ENCODE assay signal across 9 cellular contexts in the genomic region with DNA sequence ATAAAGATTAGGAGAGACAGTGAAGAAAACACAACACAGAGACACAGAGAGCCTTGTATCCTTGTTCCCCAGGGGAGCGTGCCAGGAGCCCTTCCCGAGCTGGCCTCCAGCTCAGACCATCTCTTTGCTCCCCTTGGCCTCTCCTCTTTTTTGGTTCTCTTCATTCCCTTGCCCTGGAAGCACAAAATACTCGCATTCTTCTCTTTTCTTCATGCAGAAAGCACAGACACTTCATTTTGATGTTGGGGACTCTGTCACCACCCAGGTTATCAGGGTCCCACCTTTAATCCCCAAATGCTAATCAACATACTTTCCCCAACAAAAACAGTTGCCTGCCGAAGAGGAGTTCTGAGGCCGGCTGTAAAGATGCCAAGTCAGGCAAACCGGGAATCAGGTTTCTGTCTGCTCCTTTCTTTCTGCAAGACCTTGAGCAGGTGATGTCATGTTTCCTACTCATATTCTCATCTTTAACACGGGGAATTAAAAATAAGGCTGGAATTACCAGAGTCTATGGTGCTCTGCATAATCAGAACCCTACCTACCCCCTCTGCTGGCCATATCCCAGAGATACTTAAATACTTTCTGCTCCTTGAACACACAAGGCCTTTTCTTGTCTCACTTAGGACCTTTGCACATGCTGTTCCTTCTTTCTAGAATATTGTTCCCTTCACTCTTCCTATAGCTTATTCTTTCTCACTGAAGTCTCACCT. TPM values are rescaled to one million over a fixed set of nuclear protein-coding genes. Genes with fewer than 3 reads are reported as not detected.
A peak's percentile ranks its signal among the peaks of the same experiment; 100 is the strongest.
DNase-seq lines count a peak whose midpoint lies in the region; ATAC-seq and TF ChIP-seq lines count a peak whose summit lies in the region.
"Had no signal": no experiment of that assay in that cellular context is flagged by ENCODE, and none has a peak within 500 bp of the region (broad histone marks: within the 10 kb centered on the region; RNA-seq: fewer than 3 reads in every experiment).

No MANE protein-coding gene starts in this region.

- ATAC-seq in GM19455 (IDR thresholded peaks at IDR 0.05; ENCODE audit: unreplicated experiment) = no peak

- no peak for TF ChIP-seq POLR2A in stomach (IDR thresholded peaks at IDR 0.05)

- H3K9me3 ChIP-seq in mesenchymal stem cell (ENCODE audit: control insufficient read depth, low read length) (peaks cover 24% of the 10 kb centered on the region), stomach (peaks cover 4 to 29% (median 25%) of the 10 kb centered on the region in 4 donors)

- no peaks in the 10 kb centered on the region for H3K79me1 ChIP-seq in mesenchymal stem cell (replicated peaks; ENCODE audit: low read length, poor library complexity, severe bottlenecking)

- no peak overlapping the region for H3K23ac ChIP-seq in mesenchymal stem cell (ENCODE audit: low read length in 2 of 2)

- peaks cover 0 to 19% of the 10 kb centered on the region in 2 experiments for H3K27me3 ChIP-seq in mesenchymal stem cell (ENCODE audit: control insufficient read depth in 1 of 2, insufficient read depth in 1 of 2, low read length in 2 of 2)
- no peaks in the 10 kb centered on the region for H3K27me3 ChIP-seq in stomach

- no peak overlapping the region for H2AK5ac ChIP-seq in mesenchymal stem cell (ENCODE audit: low read length, severe bottlenecking)

- H3K4me3 ChIP-seq in mesenchymal stem cell (ENCODE audit: insufficient read depth in 1 of 2, low read depth in 1 of 2, low read length in 2 of 2) (no peak overlapping the region), stomach (no peak overlapping the region)

- intact Hi-C loops in stomach (cut with DNase I; ENCODE audit: low total_unique reads) = no loop called here

- H2BK5ac ChIP-seq in mesenchymal stem cell (ENCODE audit: low read depth, low read length, poor library complexity, severe bottlenecking) = no peak overlapping the region

- no peak overlapping the region for H3K27ac ChIP-seq in mesenchymal stem cell (ENCODE audit: low read length, poor library complexity, severe bottlenecking)
- H3K27ac ChIP-seq in stomach = no peak overlapping the region

- H2BK12ac ChIP-seq in mesenchymal stem cell (ENCODE audit: low read length in 2 of 2) = no peak overlapping the region

- TF ChIP-seq EP300 in stomach (IDR thresholded peaks at IDR 0.05) = no peak

- peak; percentile 34 for DNase-seq in DMS 273 treated with DMSO at 0.1 percent for 48 hours (lab: John Stamatoyannopoulos, UW)
- peak; percentile 18 for DNase-seq in KBM-7
- DNase-seq in amniotic stem cell (lab: John Stamatoyannopoulos, UW) = peak; percentile 30
- peak; percentile 11 for DNase-seq in mesenchymal stem cell
- DNase-seq in activated gamma-delta T cell treated with Interleukin-2 at 50 U/mL for 16 hours = no peak
- no peak for DNase-seq in globus pallidus (ENCODE audit: low spot score)
- no peak for DNase-seq in stomach
- DNase-seq: NCI-H524 treated with DMSO at 0.1 percent for 48 hours had no signal

- H3K18ac ChIP-seq in mesenchymal stem cell (ENCODE audit: low read depth in 1 of 2, low read length in 2 of 2) = no peak overlapping the region

- H3K36me3 ChIP-seq in mesenchymal stem cell (ENCODE audit: control insufficient read depth in 1 of 2, insufficient read depth in 2 of 2, low read depth in 1 of 2, low read length in 2 of 2) = no peaks in the 10 kb centered on the region
- no peaks in the 10 kb centered on the region for H3K36me3 ChIP-seq in stomach

- no peak overlapping the region for H3K4me2 ChIP-seq in mesenchymal stem cell (ENCODE audit: low read length, poor library complexity, severe bottlenecking)

- no peak overlapping the region for H3K4ac ChIP-seq in mesenchymal stem cell (ENCODE audit: low read depth in 1 of 2, low read length in 2 of 2)

- no peak overlapping the region for H3K9ac ChIP-seq in mesenchymal stem cell (ENCODE audit: low read length)

- H2BK15ac ChIP-seq in mesenchymal stem cell (ENCODE audit: low read depth, poor library complexity, severe bottlenecking) = no peak overlapping the region

- 68% methylated on average over 7 of the region's 7 CpGs for whole genome bisulfite sequencing in mesenchymal stem cell
- 47 to 66% (median 56%) methylated on average over 7 of the region's 7 CpGs for WGBS in stomach, 5 donors

- no peak overlapping the region for H4K91ac ChIP-seq in mesenchymal stem cell (ENCODE audit: low read length)

- no peak overlapping the region for H2AFZ ChIP-seq in mesenchymal stem cell (ENCODE audit: low read depth, low read length)

- in situ Hi-C loops in KBM-7 (cut with MboI; ENCODE audit: low pct_unique_long_range_greater_than_20kb, low sequenced_read_pairs) = no loop called here

- H2BK120ac ChIP-seq in mesenchymal stem cell (ENCODE audit: low read depth, low read length) = no peak overlapping the region

- TF ChIP-seq CTCF in stomach (IDR thresholded peaks at IDR 0.05) = no peak

- no peaks in the 10 kb centered on the region for H3K4me1 ChIP-seq in mesenchymal stem cell (ENCODE audit: control insufficient read depth, insufficient read depth, low read depth, low read length)
- H3K4me1 ChIP-seq in stomach = no peaks in the 10 kb centered on the region

- H3K14ac ChIP-seq in mesenchymal stem cell (ENCODE audit: low read length in 2 of 2) = no peak overlapping the region

- no peak overlapping the region for H4K8ac ChIP-seq in mesenchymal stem cell (ENCODE audit: low read length)

RNA-seq across cellular contexts. Expression of a gene that starts 21.7 kb away (rescaled TPM):
- not detected for polyA plus RNA-seq in mesenchymal stem cell (2013, experiment 1 of 2)
- polyA plus RNA-seq in mesenchymal stem cell (2013, experiment 2 of 2) = not detected
- not detected for total RNA-seq in stomach
- polyA plus RNA-seq in stomach = not detected

Comparison
In these comparisons a context has a peak if more than half of its experiments do, and no peak if none do; other contexts are left out.
1. DNase-seq: peak in DMS 273 treated with DMSO at 0.1 percent for 48 hours (single experiment), KBM-7 (single experiment), amniotic stem cell (single experiment) and mesenchymal stem cell (single experiment); none in activated gamma-delta T cell treated with Interleukin-2 at 50 U/mL for 16 hours (single experiment), globus pallidus (single experiment) and stomach (single experiment).